1 cellular context compared by ENCODE assay signal in genomic region chr12:111193511-111193910, GRCh38.
TF ChIP-seq lines count a peak whose summit lies in the region.

No MANE protein-coding gene starts in this region.

TF ChIP-seq in H1, 55 proteins besides CTCF, POLR2A, EP300 and RAD21:
- TF ChIP-seq YY1 (IDR thresholded peaks at IDR 0.05; ENCODE audit: low read depth, low read length) = no peak
- TF ChIP-seq SIX5 (IDR thresholded peaks at IDR 0.05; ENCODE audit: low read depth, low read length) = no peak
- no peak for TF ChIP-seq PHF8 (conservative IDR thresholded peaks at IDR 0.05; ENCODE audit: low read depth, low read length)
- no peak for TF ChIP-seq FOSL1 (IDR thresholded peaks at IDR 0.05; ENCODE audit: insufficient read depth, low read depth, low read length)
- no peak for TF ChIP-seq SRF (IDR thresholded peaks at IDR 0.05; ENCODE audit: low read depth, low read length)
- no peak for TF ChIP-seq CBX8 (IDR thresholded peaks at IDR 0.05; ENCODE audit: borderline replicate concordance, low read depth, low read length)
- TF ChIP-seq SP1 (IDR thresholded peaks at IDR 0.05; ENCODE audit: low read depth, low read length) = no peak
- no peak for TF ChIP-seq TAF7 (optimal IDR thresholded peaks at IDR 0.05; ENCODE audit: borderline replicate concordance, low read depth, low read length)
- no peak for TF ChIP-seq SIN3A (conservative IDR thresholded peaks at IDR 0.05 in 1 of 2, IDR thresholded peaks at IDR 0.05 in 1 of 2; ENCODE audit: low read depth in 1 of 2, low read length in 2 of 2)
- no peak for TF ChIP-seq ZNF274 (IDR thresholded peaks at IDR 0.05; ENCODE audit: borderline replicate concordance, extremely low read depth, low read length)
- no peak for TF ChIP-seq JUN (IDR thresholded peaks at IDR 0.05; ENCODE audit: low read depth, low read length)
- no peak for TF ChIP-seq GTF2F1 (IDR thresholded peaks at IDR 0.05; ENCODE audit: borderline replicate concordance, low read depth, low read length)
- no peak for TF ChIP-seq SAP30 (IDR thresholded peaks at IDR 0.05; ENCODE audit: insufficient read depth, insufficient replicate concordance, low read length)
- no peak for TF ChIP-seq SP4 (IDR thresholded peaks at IDR 0.05; ENCODE audit: low read length)
- TF ChIP-seq NRF1 (IDR thresholded peaks at IDR 0.05; ENCODE audit: low read depth, low read length) = no peak
- TF ChIP-seq RXRA (IDR thresholded peaks at IDR 0.05; ENCODE audit: insufficient read depth, low read depth, low read length) = no peak
- no peak for TF ChIP-seq CBX5 (IDR thresholded peaks at IDR 0.05; ENCODE audit: low read depth, low read length)
- no peak for TF ChIP-seq SP2 (IDR thresholded peaks at IDR 0.05; ENCODE audit: low read length)
- TF ChIP-seq CTBP2 (IDR thresholded peaks at IDR 0.05; ENCODE audit: borderline replicate concordance, insufficient read depth, insufficient read length, low read length) = no peak
- no peak for TF ChIP-seq SIRT6 (IDR thresholded peaks at IDR 0.05; ENCODE audit: low read length)
